ENCODE assay signal across 21 cellular contexts in genomic region chr15:69553686-69554085, GRCh38.
"Had no signal": no experiment of that assay in that cellular context is flagged by ENCODE, and none has a peak within 500 bp of the region (broad histone marks: within the 10 kb centered on the region; RNA-seq: fewer than 3 reads in every experiment).

No MANE protein-coding gene starts in this region.

- DNase-seq: activated CD4-positive, alpha-beta T cell treated with anti-CD3 and anti-CD28 coated beads, Interleukin-2, amount 10 ng/mL, durations not matched to agents 7 days and 5 days; activated CD4-positive, CD25-positive, alpha-beta regulatory T cell treated with anti-CD3 and anti-CD28 coated beads, Interleukin-2, amount 50 U/mL, for 72 hours; activated CD8-positive, alpha-beta memory T cell treated with anti-CD3 and anti-CD28 coated beads, Interleukin-2, amount 10 ng/mL, durations not matched to agents 7 days and 5 days; activated CD8-positive, alpha-beta T cell treated with anti-CD3 and anti-CD28 coated beads for 36 hours; activated gamma-delta T cell; activated naive CD4-positive, alpha-beta T cell treated with anti-CD3 and anti-CD28 coated beads, Interleukin-2, amount 50 U/mL, for 16 hours; activated naive CD8-positive, alpha-beta T cell treated with anti-CD3 and anti-CD28 coated beads, Interleukin-2, amount 50 U/mL, for 24 hours; activated T-cell treated with anti-CD3 and anti-CD28 coated beads for 4 hours; dermis blood vessel endothelial cell; effector CD8-positive, alpha-beta T cell; erythroblast; foreskin fibroblast; kidney; left lung; natural killer cell; stimulated activated CD4-positive, alpha-beta T cell treated with anti-CD3 and anti-CD28 coated beads, Interleukin-4, amount 100 ng/mL, for 24 hours; stimulated activated naive CD4-positive, alpha-beta T cell treated with Interleukin-2 at 50 U/mL for 16 hours; upper lobe of right lung; WERI-Rb-1 had no signal

- ATAC-seq: activated CD8-positive, alpha-beta memory T cell treated with anti-CD3 and anti-CD28 coated beads, Interleukin-2, amount 10 ng/mL, durations not matched to agents 7 days and 5 days; activated CD8-positive, alpha-beta T cell treated with anti-CD3 and anti-CD28 coated beads for 36 hours; activated naive CD8-positive, alpha-beta T cell treated with anti-CD3 and anti-CD28 coated beads, Interleukin-2, amount 50 U/mL, for 24 hours; left lung; natural killer cell; upper lobe of right lung had no signal

- H3K36me3 ChIP-seq: left lung, prostate gland, upper lobe of right lung, WERI-Rb-1 had no signal

- H3K4me3 ChIP-seq: left lung, lung, prostate gland, upper lobe of right lung had no signal

- H3K9me3 ChIP-seq: prostate gland had no signal

- H3K27ac ChIP-seq: left lung, upper lobe of right lung, WERI-Rb-1 had no signal

- H3K27me3 ChIP-seq: left lung, upper lobe of right lung had no signal

- H3K4me1 ChIP-seq: left lung, upper lobe of right lung had no signal
